ENCODE assay signal across 9 cellular contexts in the genomic region with DNA sequence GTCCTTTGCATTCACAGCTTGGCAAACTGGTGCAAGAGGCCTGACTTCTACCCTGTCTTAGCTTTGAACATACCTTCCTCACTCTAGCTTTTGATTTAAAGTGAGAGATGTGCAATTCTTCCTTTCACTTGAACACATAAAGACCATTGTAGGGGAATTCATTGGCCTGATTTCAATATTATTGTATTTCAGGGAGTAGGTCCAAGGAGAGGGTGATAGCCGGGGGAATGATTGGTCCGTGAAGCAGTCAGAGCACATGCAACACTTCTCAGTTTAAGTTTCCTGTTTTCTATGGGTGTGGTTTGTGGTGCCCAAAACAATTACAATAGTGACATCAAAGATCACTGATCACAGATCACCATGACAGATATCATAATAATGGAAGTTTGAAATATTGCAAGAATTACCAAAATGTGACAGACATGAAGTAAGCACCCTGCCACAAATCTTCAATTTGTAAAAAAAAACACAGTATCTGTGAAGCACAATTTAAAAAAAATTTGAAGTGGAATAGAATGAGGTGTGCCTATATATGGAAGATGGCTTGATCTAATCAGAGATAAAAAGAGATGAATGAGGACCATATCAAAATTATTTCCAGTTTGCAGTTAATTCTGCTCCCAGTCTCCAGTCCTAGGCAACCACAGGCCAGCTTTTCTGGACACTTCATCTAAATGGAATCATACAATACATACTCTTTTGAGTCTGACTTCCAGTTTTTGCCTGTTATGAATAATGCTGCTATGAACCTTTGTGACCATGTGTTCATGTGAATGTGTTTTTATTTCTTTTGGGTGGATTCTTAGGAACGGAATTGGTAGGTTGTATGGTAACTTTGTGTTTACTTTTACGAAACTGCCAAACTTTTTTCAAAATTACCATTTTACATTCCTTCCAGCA. TPM values are rescaled to one million over a fixed set of nuclear protein-coding genes. Genes with fewer than 3 reads are reported as not detected.
A peak's percentile ranks its signal among the peaks of the same experiment; 100 is the strongest.
DNase-seq lines count a peak whose midpoint lies in the region; ATAC-seq, FAIRE-seq and TF ChIP-seq lines count a peak whose summit lies in the region.
"Had no signal": no experiment of that assay in that cellular context is flagged by ENCODE, and none has a peak within 500 bp of the region (broad histone marks: within the 10 kb centered on the region; RNA-seq: fewer than 3 reads in every experiment).

No MANE protein-coding gene starts in this region.

- H3K27me3 ChIP-seq in heart right ventricle (no peaks in the 10 kb centered on the region), HepG2 (ENCODE audit: control insufficient read depth in 1 of 2, insufficient read depth in 2 of 2, low read length in 2 of 2) (no peaks in the 10 kb centered on the region), aorta (ENCODE audit: control insufficient read depth in 1 of 2, insufficient read depth in 2 of 2, low read length in 1 of 2) (no peaks in the 10 kb centered on the region)

- H3K4me2 ChIP-seq in HepG2 (ENCODE audit: low read depth, low read length) = no peak overlapping the region

- peaks cover 13% of the 10 kb centered on the region for H3K9me3 Mint-ChIP-seq in WTC11

- CTCF ChIA-PET in WTC11 (lab: Charles Lee) = interaction anchor here (2.1 kb wide), 1 partner anchor 123 kb away, joined by 6 read pairs; no protein-coding TSS in a partner anchor
- CTCF ChIA-PET in HepG2 (lab: Yijun Ruan, JAX; ENCODE audit: low intra/inter-chr PET ratio, low total read pairs) = no interaction called here

- no peak for FAIRE-seq in HepG2 (lab: Jason Lieb, UNC)
- FAIRE-seq: endometrium had no signal

- 59 to 72% methylated on average over 4 of the region's 4 CpGs for WGBS in heart right ventricle, 2 donors
- WGBS in HepG2 (ENCODE audit: low lambda C conversion rate) = 87% methylated on average over 4 of the region's 4 CpGs
- WGBS in aorta, 2 donors = 14 to 18% methylated on average over 4 of the region's 4 CpGs

- no TSS peak for BruUV-seq in HepG2 (replicated peaks; lab: Mats Ljungman, UMichigan)

- H3K4me3 ChIP-seq in heart right ventricle = no peak overlapping the region
- no peak overlapping the region for H3K4me3 ChIP-seq in HepG2 (replicated peaks in 1 of 3; ENCODE audit: insufficient read depth in 1 of 3, low read depth in 2 of 3, low read length in 3 of 3)
- no peak overlapping the region for H3K4me3 ChIP-seq in aorta (ENCODE audit: low read length in 2 of 2)

- no peaks in the 10 kb centered on the region for H4K20me1 ChIP-seq in HepG2 (ENCODE audit: insufficient read depth, low read length)

- no peak overlapping the region for H3K9ac ChIP-seq in HepG2 (ENCODE audit: insufficient read depth, low read depth, low read length)

- H3K79me2 ChIP-seq in HepG2 (ENCODE audit: insufficient read depth, low read length) = peaks cover 10% of the 10 kb centered on the region

- POLR2A ChIA-PET in WTC11 (lab: Charles Lee) = no interaction called here
- POLR2A ChIA-PET in HepG2 (lab: Yijun Ruan, JAX) = interaction anchor here (1.3 kb wide), 1 partner anchor 24 kb away, joined by 4 read pairs; no protein-coding TSS in a partner anchor

- H3K36me3 ChIP-seq in heart right ventricle (peaks cover 0 to 11% (median 0%) of the 10 kb centered on the region in 9 donors), HepG2 (replicated peaks in 1 of 2; ENCODE audit: control insufficient read depth in 1 of 2, insufficient read depth in 2 of 2, low read length in 2 of 2) (no peaks in the 10 kb centered on the region), aorta (ENCODE audit: control insufficient read depth in 1 of 2, insufficient read depth in 2 of 2, low read length in 1 of 2) (no peaks in the 10 kb centered on the region)

- no peak for DNase-seq in heart right ventricle
- DNase-seq in cardiac septum (ENCODE audit: low spot score) = no peak
- DNase-seq in WTC11 (ENCODE audit: low spot score) = no peak
- DNase-seq in HepG2 (ENCODE audit: low spot score) = no peak
- DNase-seq in aorta = no peak

- H2AFZ ChIP-seq in HepG2 (ENCODE audit: low read length) = no peak overlapping the region

- no peaks in the 10 kb centered on the region for H3K27me3 Mint-ChIP-seq in WTC11 (ENCODE audit: low read depth)

- no peak for TF ChIP-seq EP300 in HepG2 (IDR thresholded peaks at IDR 0.05; ENCODE audit: low read depth in 2 of 2, low read length in 2 of 2)
- TF ChIP-seq EP300 in HepG2 (CRISPR knock-in tag; IDR thresholded peaks at IDR 0.05; ENCODE audit: borderline replicate concordance) = no peak

- in situ Hi-C loops in HepG2 (cut with HindIII; ENCODE audit: extremely low pct_ligation_motif_present, low pct_unique_long_range_greater_than_20kb) = loop anchor here (5.0 kb wide), 1 partner anchor 327 kb away; no protein-coding TSS in a partner anchor

- H3K4me1 ChIP-seq in heart right ventricle (peaks cover 0 to 46% (median 9%) of the 10 kb centered on the region in 9 donors), HepG2 (ENCODE audit: insufficient read depth, low read length) (peaks cover 78% of the 10 kb centered on the region), aorta (ENCODE audit: control insufficient read depth in 1 of 2, insufficient read depth in 2 of 2, low read length in 2 of 2) (peaks cover 0 to 1% of the 10 kb centered on the region in 2 donors)

- H3K27ac ChIP-seq in heart right ventricle (peak overlapping the region in 3 of 10 donors; percentile 6 to 66 (median 48)), HepG2 (ENCODE audit: extremely low read length, insufficient read depth, low read length) (peak overlapping the region; percentile 60), aorta (ENCODE audit: low read depth in 1 of 2, low read length in 2 of 2) (peak overlapping the region in 1 of 2 donors; percentile 59)

- TF ChIP-seq POLR2A in HepG2 (IDR thresholded peaks at IDR 0.05; ENCODE audit: insufficient read depth in 1 of 2, low read depth in 2 of 2, low read length in 2 of 2) = no peak

- intact Hi-C loops in heart right ventricle (cut with DNase I) (loop anchor here (5.0 to 10.0 kb wide), 9 partner anchors 65 to 355 kb away; a partner anchor contains a TSS), cardiac septum (cut with DNase I) (loop anchor here (2.0 to 5.0 kb wide), 2 partner anchors 185 to 277 kb away; no protein-coding TSS in a partner anchor), HepG2 (cut with micrococcal nuclease; ENCODE audit: unreplicated experiment) (loop anchor here (5.0 kb wide), 1 partner anchor 107 kb away; no protein-coding TSS in a partner anchor), aorta (cut with DNase I) (loop anchor here (2.0 to 5.0 kb wide), 4 partner anchors 185 to 327 kb away; no protein-coding TSS in a partner anchor)

- H3K36me3 Mint-ChIP-seq in WTC11 = peaks cover 19% of the 10 kb centered on the region

- 0 out of 2 replicates have a peak overlapping the region, but pooled peaks have one; percentile 54 for H3K27ac Mint-ChIP-seq in WTC11

- ATAC-seq in heart right ventricle (peak in 6 of 8 donors; percentile 30 to 68 (median 53)), WTC11 (no peak), HepG2 (no peak), aorta (ENCODE audit: low FRiP score) (peak; percentile 38), HG02623 (IDR thresholded peaks at IDR 0.05; ENCODE audit: unreplicated experiment) (no peak), HG03565 (IDR thresholded peaks at IDR 0.05; ENCODE audit: unreplicated experiment) (no peak), HG02870 (IDR thresholded peaks at IDR 0.05; ENCODE audit: unreplicated experiment) (no peak)

- TF ChIP-seq CTCF in heart right ventricle (IDR thresholded peaks at IDR 0.05) = no peak
- no peak for TF ChIP-seq CTCF in WTC11 (IDR thresholded peaks at IDR 0.05)
- no peak for TF ChIP-seq CTCF in HepG2 (CRISPR knock-in tag; IDR thresholded peaks at IDR 0.05)

- H3K4me3 Mint-ChIP-seq in WTC11 = no peak overlapping the region

- peaks cover 33% of the 10 kb centered on the region for H3K4me1 Mint-ChIP-seq in WTC11

- no peaks in the 10 kb centered on the region for H3K9me3 ChIP-seq in heart right ventricle
- no peaks in the 10 kb centered on the region for H3K9me3 ChIP-seq in HepG2 (ENCODE audit: low read length)
- H3K9me3 ChIP-seq in aorta (ENCODE audit: control insufficient read depth, low read length) = no peaks in the 10 kb centered on the region

- no peak for TF ChIP-seq RAD21 in HepG2 (CRISPR knock-in tag; IDR thresholded peaks at IDR 0.05)

RNA-seq across cellular contexts. Expression of a gene that starts 23.2 kb away (rescaled TPM):
- total RNA-seq in heart right ventricle = 10 to 100 TPM in 8 of 10 donors, 1 to 10 TPM in 2; 7.5 to 15.4 (median 11.9) TPM
- polyA plus RNA-seq in heart right ventricle = 1 to 10 TPM; 2.5 to 8.3 TPM
- 9.7 TPM for total RNA-seq in cardiac septum
- 13.2 to 16.4 TPM (median 15.1 TPM) in 3 replicates for total RNA-seq in WTC11 (2021)
- total RNA-seq in HepG2 (2016; rRNA removed; fragmentation: Illumina TruSeq; extraction: Trizol) = 3.9 and 8.2 TPM in 2 replicates
- 3.0 and 3.6 TPM in 2 replicates for total RNA-seq in HepG2 (2016; cell fraction: cytosol; rRNA removed; fragmentation: Illumina TruSeq; extraction: Trizol; ENCODE audit: low read depth)
- 7.3 and 9.1 TPM in 2 replicates for total RNA-seq in HepG2 (2016; cell fraction: insoluble cytoplasmic fraction; rRNA removed; fragmentation: Illumina TruSeq; extraction: Trizol)
- 3.7 and 4.9 TPM in 2 replicates for total RNA-seq in HepG2 (2016; cell fraction: membrane; rRNA removed; fragmentation: Illumina TruSeq; extraction: Trizol)
- total RNA-seq in HepG2 (2016; cell fraction: nucleus; rRNA removed; fragmentation: Illumina TruSeq; extraction: Trizol) = 4.0 and 6.6 TPM in 2 replicates
- 3.3 and 4.7 TPM in 2 replicates for polyA plus RNA-seq in HepG2 (2011; rRNA removed)
- polyA plus RNA-seq in HepG2 (2011; cell fraction: cytosol; rRNA removed) = 3.9 and 5.2 TPM in 2 replicates
- polyA plus RNA-seq in HepG2 (2011; cell fraction: nucleus; rRNA removed) = 6.4 and 8.1 TPM in 2 replicates
- 3.6 and 5.8 TPM in 2 replicates for polyA plus RNA-seq in HepG2 (2012)
- polyA plus RNA-seq in HepG2 (2016; cell fraction: cytosol; fragmentation: Illumina TruSeq; extraction: Trizol; ENCODE audit: low read depth) = 3.0 and 4.3 TPM in 2 replicates
- 8.0 and 9.3 TPM in 2 replicates for polyA plus RNA-seq in HepG2 (2016; cell fraction: insoluble cytoplasmic fraction; fragmentation: Illumina TruSeq; extraction: Trizol; ENCODE audit: low read depth)
- polyA plus RNA-seq in HepG2 (2016; cell fraction: membrane; fragmentation: Illumina TruSeq; extraction: Trizol; ENCODE audit: low read depth) = 5.1 and 6.0 TPM in 2 replicates
- 3.9 and 7.7 TPM in 2 replicates for polyA plus RNA-seq in HepG2 (2016; cell fraction: nucleus; fragmentation: Illumina TruSeq; extraction: Trizol; ENCODE audit: insufficient read depth, low read depth)
- 5.6 and 7.5 TPM in 2 replicates for polyA minus RNA-seq in HepG2 (2011; rRNA and poly(A)+ RNA removed; ENCODE audit: low replicate concordance)
- polyA minus RNA-seq in HepG2 (2011; cell fraction: cytosol; rRNA and poly(A)+ RNA removed) = 3.8 and 3.9 TPM in 2 replicates
- 12.2 and 13.7 TPM in 2 replicates for polyA minus RNA-seq in HepG2 (2011; cell fraction: nucleus; rRNA and poly(A)+ RNA removed)
- 10 to 100 TPM; 18.1 to 22.8 TPM for total RNA-seq in aorta
- polyA plus RNA-seq in aorta = 1 to 10 TPM; 7.2 to 8.4 TPM

RNA-seq across cellular contexts. Expression of a gene that starts 30.0 kb away (rescaled TPM):
- total RNA-seq in heart right ventricle (10 to 100 TPM in 7 of 10 donors, 1 to 10 TPM in 3; 8.9 to 13.3 (median 10.9) TPM), cardiac septum (9.2 TPM), WTC11 (2021) (6.8 to 10.7 TPM (median 10.6 TPM) in 3 replicates), HepG2 (2016; rRNA removed; fragmentation: Illumina TruSeq; extraction: Trizol) (4.2 and 4.4 TPM in 2 replicates), aorta (10 to 100 TPM; 37.3 to 38.1 TPM)
- polyA plus RNA-seq in heart right ventricle (1 to 10 TPM; 4.7 to 9.1 TPM), HepG2 (2011; rRNA removed) (1.9 TPM in 2 replicates), aorta (10 to 100 TPM; 18.8 to 33.6 TPM)
- 0.91 and 1.4 TPM in 2 replicates for total RNA-seq in HepG2 (2016; cell fraction: cytosol; rRNA removed; fragmentation: Illumina TruSeq; extraction: Trizol; ENCODE audit: low read depth)
- total RNA-seq in HepG2 (2016; cell fraction: insoluble cytoplasmic fraction; rRNA removed; fragmentation: Illumina TruSeq; extraction: Trizol) = 3.6 and 4.5 TPM in 2 replicates
- 4.4 and 4.9 TPM in 2 replicates for total RNA-seq in HepG2 (2016; cell fraction: membrane; rRNA removed; fragmentation: Illumina TruSeq; extraction: Trizol)
- 3.2 TPM in 2 replicates for total RNA-seq in HepG2 (2016; cell fraction: nucleus; rRNA removed; fragmentation: Illumina TruSeq; extraction: Trizol)
- 1.7 and 1.8 TPM in 2 replicates for polyA plus RNA-seq in HepG2 (2011; cell fraction: cytosol; rRNA removed)
- 0.40 and 0.69 TPM in 2 replicates for polyA plus RNA-seq in HepG2 (2011; cell fraction: nucleus; rRNA removed)
- 7.8 and 9.6 TPM in 2 replicates for polyA plus RNA-seq in HepG2 (2012)
- 3.7 and 5.4 TPM in 2 replicates for polyA plus RNA-seq in HepG2 (2016; cell fraction: cytosol; fragmentation: Illumina TruSeq; extraction: Trizol; ENCODE audit: low read depth)
- polyA plus RNA-seq in HepG2 (2016; cell fraction: insoluble cytoplasmic fraction; fragmentation: Illumina TruSeq; extraction: Trizol; ENCODE audit: low read depth) = 6.7 and 7.4 TPM in 2 replicates
- polyA plus RNA-seq in HepG2 (2016; cell fraction: membrane; fragmentation: Illumina TruSeq; extraction: Trizol; ENCODE audit: low read depth) = 8.2 and 9.1 TPM in 2 replicates
- polyA plus RNA-seq in HepG2 (2016; cell fraction: nucleus; fragmentation: Illumina TruSeq; extraction: Trizol; ENCODE audit: insufficient read depth, low read depth) = 9.8 and 10.0 TPM in 2 replicates
- polyA minus RNA-seq in HepG2 (2011; rRNA and poly(A)+ RNA removed; ENCODE audit: low replicate concordance) = 0.76 and 1.3 TPM in 2 replicates
- 1.5 and 2.0 TPM in 2 replicates for polyA minus RNA-seq in HepG2 (2011; cell fraction: cytosol; rRNA and poly(A)+ RNA removed)
- 0.26 and 0.62 TPM in 2 replicates for polyA minus RNA-seq in HepG2 (2011; cell fraction: nucleus; rRNA and poly(A)+ RNA removed)

Comparison
In these comparisons a context has a peak if more than half of its experiments do, and no peak if none do; other contexts are left out.
1. ATAC-seq: peak in heart right ventricle (6 of 8) and aorta (single experiment); none in WTC11 (single experiment), HepG2 (single experiment), HG02623 (single experiment), HG03565 (single experiment) and HG02870 (single experiment).